ENCODE assay signal across 22 cellular contexts in the genomic region with DNA sequence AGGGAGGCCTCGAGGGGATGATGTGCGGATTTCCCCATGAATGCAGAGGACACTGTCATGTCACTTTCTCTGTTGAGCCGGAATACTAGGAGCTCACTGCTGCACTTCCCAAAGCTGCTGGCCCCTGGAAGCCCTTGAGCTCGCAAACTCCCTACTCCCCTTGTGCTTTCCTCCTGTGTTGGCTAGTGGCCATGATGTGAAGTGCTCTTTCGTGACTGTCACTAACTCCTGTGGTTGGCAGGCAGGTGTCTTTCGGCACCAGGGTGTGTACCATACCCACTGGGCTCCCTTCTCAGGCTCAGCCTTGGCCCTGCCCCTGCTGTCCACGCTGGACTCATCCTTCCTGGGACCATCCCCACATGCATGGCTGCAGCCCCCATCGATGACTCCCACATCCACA.
DNase-seq lines count a peak whose midpoint lies in the region; ATAC-seq lines count a peak whose summit lies in the region.
"Had no signal": no experiment of that assay in that cellular context is flagged by ENCODE, and none has a peak within 500 bp of the region (broad histone marks: within the 10 kb centered on the region; RNA-seq: fewer than 3 reads in every experiment).

No MANE protein-coding gene starts in this region.

- H3K27ac Mint-ChIP-seq in activated naive CD4-positive, alpha-beta T cell treated with anti-CD3 and anti-CD28 coated beads, Interleukin-2, amount 50 U/mL, for 72 hours, result peak overlapping the region; percentile 23 to 38
- H3K27ac Mint-ChIP-seq in activated naive CD4-positive, alpha-beta T cell treated with anti-CD3 and anti-CD28 coated beads, Interleukin-2, amount 10 ng/mL, durations not matched to agents 7 days and 5 days, result no peak overlapping the region
- peak overlapping the region; percentile 34 for H3K27ac Mint-ChIP-seq in T-helper 17 cell
- H3K27ac Mint-ChIP-seq in stimulated activated naive B cell treated with anti-CD40 and anti-IgM and Interleukin-4, amounts not matched to agents 10 μg/mL and 1 μg/mL and 100 μg/mL, for 72 hours, result peak overlapping the region; percentile 77

- H3K9me3 ChIP-seq in T-helper 17 cell (ENCODE audit: control insufficient read depth, low read length, poor library complexity, severe bottlenecking), result no peaks in the 10 kb centered on the region
- H3K9me3 ChIP-seq: gastrocnemius medialis had no signal

- H3K4me1 Mint-ChIP-seq in activated naive CD4-positive, alpha-beta T cell treated with anti-CD3 and anti-CD28 coated beads, Interleukin-2, amount 10 ng/mL, durations not matched to agents 7 days and 5 days, result no peaks in the 10 kb centered on the region
- peaks cover 12% of the 10 kb centered on the region for H3K4me1 Mint-ChIP-seq in T-helper 17 cell
- H3K4me1 Mint-ChIP-seq in stimulated activated naive B cell treated with anti-CD40 and anti-IgM and Interleukin-4, amounts not matched to agents 10 μg/mL and 1 μg/mL and 100 μg/mL, for 72 hours, result peaks cover 0 to 6% of the 10 kb centered on the region in 2 donors

- CTCF ChIA-PET in activated naive CD4-positive, alpha-beta T cell treated with anti-CD3 and anti-CD28 coated beads, Interleukin-2, amount 10 ng/mL, durations not matched to agents 7 days and 5 days (lab: Charles Lee), result no interaction called here

- ATAC-seq in activated naive CD4-positive, alpha-beta T cell treated with anti-CD3 and anti-CD28 coated beads, Interleukin-2, amount 50 U/mL, for 72 hours, result peak in 1 of 2 donors; percentile 14
- ATAC-seq in T-helper 17 cell (no peak), GM18907 (IDR thresholded peaks at IDR 0.05; ENCODE audit: unreplicated experiment) (no peak)
- ATAC-seq in stimulated activated naive B cell treated with anti-CD40 and anti-IgM and Interleukin-4, amounts not matched to agents 10 μg/mL and 1 μg/mL and 100 μg/mL, for 72 hours (replicated peaks), result no peak
- ATAC-seq: esophagus mucosa, gastrocnemius medialis, GM12878 had no signal

- DNase-seq in activated naive CD4-positive, alpha-beta T cell treated with anti-CD3 and anti-CD28 coated beads, Interleukin-2, amount 50 U/mL, for 72 hours (ENCODE audit: low spot score in 2 of 2), result no peak
- DNase-seq in activated naive CD4-positive, alpha-beta T cell treated with anti-CD3 and anti-CD28 coated beads, Interleukin-2, amount 10 ng/mL, durations not matched to agents 7 days and 5 days, result no peak
- DNase-seq in NCI-H187 treated with DMSO at 0.1 percent for 48 hours (lab: John Stamatoyannopoulos, UW) (peak; percentile 51), T-helper 17 cell (no peak), NCI-H526 treated with DMSO at 0.1 percent for 48 hours (lab: John Stamatoyannopoulos, UW) (no peak)
- no peak for DNase-seq in stimulated activated naive B cell treated with anti-CD40 and anti-IgM and Interleukin-4, amounts not matched to agents 10 μg/mL and 1 μg/mL and 100 μg/mL, for 72 hours
- DNase-seq: activated CD8-positive, alpha-beta memory T cell treated with anti-CD3 and anti-CD28 coated beads for 24 hours; activated T-cell treated with anti-CD3 and anti-CD28 coated beads, Interleukin-2, amount 50 U/mL, for 48 hours; brain microvascular endothelial cell; CD4-positive, CD25-positive, alpha-beta regulatory T cell; DND-41; effector CD8-positive, alpha-beta T cell; gastrocnemius medialis; HCEC 1CT; hypothalamus; mammary epithelial cell; NCI-H2081 treated with DMSO at 0.1 percent for 48 hours; nucleus accumbens; stimulated activated CD4-positive, alpha-beta T cell treated with anti-CD3 and anti-CD28 coated beads, Interleukin-1b, Interleukin-23, amount 100 ng/mL, for 48 hours had no signal

- peaks cover 0 to 6% of the 10 kb centered on the region in 2 donors for H3K36me3 Mint-ChIP-seq in activated naive CD4-positive, alpha-beta T cell treated with anti-CD3 and anti-CD28 coated beads, Interleukin-2, amount 50 U/mL, for 72 hours
- H3K36me3 Mint-ChIP-seq in activated naive CD4-positive, alpha-beta T cell treated with anti-CD3 and anti-CD28 coated beads, Interleukin-2, amount 10 ng/mL, durations not matched to agents 7 days and 5 days, result peaks cover 42% of the 10 kb centered on the region
- peaks cover 15% of the 10 kb centered on the region for H3K36me3 Mint-ChIP-seq in T-helper 17 cell (ENCODE audit: low read depth)
- peaks cover 35 to 38% of the 10 kb centered on the region in 2 donors for H3K36me3 Mint-ChIP-seq in stimulated activated naive B cell treated with anti-CD40 and anti-IgM and Interleukin-4, amounts not matched to agents 10 μg/mL and 1 μg/mL and 100 μg/mL, for 72 hours

- H3K4me3 Mint-ChIP-seq in activated naive CD4-positive, alpha-beta T cell treated with anti-CD3 and anti-CD28 coated beads, Interleukin-2, amount 10 ng/mL, durations not matched to agents 7 days and 5 days, result no peak overlapping the region
- H3K4me3 Mint-ChIP-seq in T-helper 17 cell, result no peak overlapping the region
- H3K4me3 Mint-ChIP-seq in stimulated activated naive B cell treated with anti-CD40 and anti-IgM and Interleukin-4, amounts not matched to agents 10 μg/mL and 1 μg/mL and 100 μg/mL, for 72 hours, result no peak overlapping the region
- H3K4me3 Mint-ChIP-seq: CD4-positive, CD25-positive, alpha-beta regulatory T cell had no signal

- H3K27me3 Mint-ChIP-seq in activated naive CD4-positive, alpha-beta T cell treated with anti-CD3 and anti-CD28 coated beads, Interleukin-2, amount 10 ng/mL, durations not matched to agents 7 days and 5 days, result no peaks in the 10 kb centered on the region
- no peaks in the 10 kb centered on the region for H3K27me3 Mint-ChIP-seq in T-helper 17 cell
- no peaks in the 10 kb centered on the region for H3K27me3 Mint-ChIP-seq in stimulated activated naive B cell treated with anti-CD40 and anti-IgM and Interleukin-4, amounts not matched to agents 10 μg/mL and 1 μg/mL and 100 μg/mL, for 72 hours
- H3K27me3 Mint-ChIP-seq: CD4-positive, CD25-positive, alpha-beta regulatory T cell had no signal

- no peaks in the 10 kb centered on the region for H3K9me3 Mint-ChIP-seq in activated naive CD4-positive, alpha-beta T cell treated with anti-CD3 and anti-CD28 coated beads, Interleukin-2, amount 50 U/mL, for 72 hours
- no peaks in the 10 kb centered on the region for H3K9me3 Mint-ChIP-seq in activated naive CD4-positive, alpha-beta T cell treated with anti-CD3 and anti-CD28 coated beads, Interleukin-2, amount 10 ng/mL, durations not matched to agents 7 days and 5 days
- no peaks in the 10 kb centered on the region for H3K9me3 Mint-ChIP-seq in stimulated activated naive B cell treated with anti-CD40 and anti-IgM and Interleukin-4, amounts not matched to agents 10 μg/mL and 1 μg/mL and 100 μg/mL, for 72 hours
- H3K9me3 Mint-ChIP-seq: CD4-positive, CD25-positive, alpha-beta regulatory T cell had no signal
